In the genomic region with DNA sequence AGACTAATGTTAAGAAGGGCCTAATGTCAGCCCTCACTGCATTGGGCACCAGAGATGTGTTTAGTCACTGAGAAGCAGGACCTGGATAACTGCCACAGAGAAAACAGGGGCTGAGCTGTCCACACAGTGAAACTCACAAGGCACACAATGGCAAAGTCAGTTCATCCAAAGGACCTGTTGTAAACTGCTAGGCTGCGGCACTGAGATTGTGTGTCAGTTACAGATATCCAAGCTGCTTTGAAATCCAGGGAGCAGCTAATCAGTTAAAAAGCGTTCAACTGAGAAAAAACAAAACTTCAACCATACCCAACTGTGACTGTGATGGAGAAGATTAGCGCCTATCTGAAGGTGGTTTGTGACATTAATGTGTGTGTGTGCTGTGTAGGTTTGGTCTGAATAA, we compare ENCODE assay signal across 19 cellular contexts. TPM values are rescaled to one million over a fixed set of nuclear protein-coding genes. Genes with fewer than 3 reads are reported as not detected.
DNase-seq lines count a peak whose midpoint lies in the region; ATAC-seq and TF ChIP-seq lines count a peak whose summit lies in the region.
"Had no signal": no experiment of that assay in that cellular context is flagged by ENCODE, and none has a peak within 500 bp of the region (broad histone marks: within the 10 kb centered on the region; RNA-seq: fewer than 3 reads in every experiment).

No MANE protein-coding gene starts in this region.

- H3K36me3 Mint-ChIP-seq in dendritic cell treated with granulocyte-macrophage colony-stimulating factor and Interleukin-4, amounts not matched to agents 40 ng/mL and 50 ng/mL, for 4 days (ENCODE audit: low read depth), result no peaks in the 10 kb centered on the region
- H3K36me3 Mint-ChIP-seq in nephron progenitor cell (ENCODE audit: low read depth), result no peaks in the 10 kb centered on the region
- H3K36me3 Mint-ChIP-seq: brain had no signal

- no peak overlapping the region for H2AFZ ChIP-seq in GM23248

- intact Hi-C loops in dendritic cell treated with granulocyte-macrophage colony-stimulating factor and Interleukin-4, amounts not matched to agents 40 ng/mL and 50 ng/mL, for 4 days (cut with micrococcal nuclease), result loop anchor here (5.0 kb wide), 1 partner anchor 66 kb away; the partner anchor contains the start of gene TRAM2

- 99 to 100% methylated on average over 3 of the region's 3 CpGs for WGBS in GM23248 (ENCODE audit: low coverage in 1 of 2, low lambda C conversion rate in 2 of 2, missing lambda C conversion rate in 2 of 2), 2 experiments

- H3K79me2 ChIP-seq in GM23248 (ENCODE audit: insufficient read depth), result no peaks in the 10 kb centered on the region

- TF ChIP-seq CTCF in nephron progenitor cell (IDR thresholded peaks at IDR 0.05), result no peak

- H3K4me1 ChIP-seq in GM23248 (ENCODE audit: insufficient read depth), result peaks cover 15% of the 10 kb centered on the region
- no peaks in the 10 kb centered on the region for H3K4me1 ChIP-seq in effector memory CD4-positive, alpha-beta T cell (ENCODE audit: control insufficient read depth, insufficient read depth, low read length, poor library complexity, severe bottlenecking)
- H3K4me1 ChIP-seq: right lobe of liver had no signal

- no peak for ATAC-seq in HG02870 (IDR thresholded peaks at IDR 0.05; ENCODE audit: unreplicated experiment)
- ATAC-seq: activated T-cell treated with anti-CD3 and anti-CD28 coated beads, Interleukin-2, amount 50 U/mL, for 4 hours; lower lobe of right lung; right lobe of liver had no signal

- peaks cover 67% of the 10 kb centered on the region for H3K4me1 Mint-ChIP-seq in dendritic cell treated with granulocyte-macrophage colony-stimulating factor and Interleukin-4, amounts not matched to agents 40 ng/mL and 50 ng/mL, for 4 days (ENCODE audit: low read depth)
- H3K4me1 Mint-ChIP-seq in nephron progenitor cell, result peaks cover 47% of the 10 kb centered on the region

- H3K36me3 ChIP-seq in GM23248 (ENCODE audit: low read depth), result no peaks in the 10 kb centered on the region
- H3K36me3 ChIP-seq in effector memory CD4-positive, alpha-beta T cell (ENCODE audit: control insufficient read depth, insufficient read depth, low read length), result no peaks in the 10 kb centered on the region
- H3K36me3 ChIP-seq: BLaER1, lower lobe of right lung, right lobe of liver, suprapubic skin had no signal

- no peaks in the 10 kb centered on the region for H3K9me3 Mint-ChIP-seq in dendritic cell treated with granulocyte-macrophage colony-stimulating factor and Interleukin-4, amounts not matched to agents 40 ng/mL and 50 ng/mL, for 4 days
- H3K9me3 Mint-ChIP-seq in nephron progenitor cell, result peaks cover 5% of the 10 kb centered on the region
- H3K9me3 Mint-ChIP-seq: activated CD4-positive, alpha-beta T cell treated with anti-CD3 and anti-CD28 coated beads, Interleukin-2, amount 10 ng/mL, durations not matched to agents 7 days and 5 days; activated T-cell treated with anti-CD3 and anti-CD28 coated beads, Interleukin-2, amount 50 U/mL, for 4 hours; brain had no signal

- peaks cover 11% of the 10 kb centered on the region; the same call in 1 of the 2 replicates for H3F3A ChIP-seq in GM23248 (ENCODE audit: insufficient read depth)

- in situ Hi-C loops in GM23248 (cut with MboI), result no loop called here

- H4K20me1 ChIP-seq in GM23248 (ENCODE audit: insufficient read depth), result no peaks in the 10 kb centered on the region
- H4K20me1 ChIP-seq: BLaER1 had no signal

- peaks cover 7% of the 10 kb centered on the region for H3K27me3 Mint-ChIP-seq in dendritic cell treated with granulocyte-macrophage colony-stimulating factor and Interleukin-4, amounts not matched to agents 40 ng/mL and 50 ng/mL, for 4 days
- peaks cover 7% of the 10 kb centered on the region for H3K27me3 Mint-ChIP-seq in nephron progenitor cell (ENCODE audit: low read depth, poor library complexity)

- no peaks in the 10 kb centered on the region for H3K9me2 ChIP-seq in GM23248 (ENCODE audit: insufficient read depth)

- H3K9ac ChIP-seq in GM23248, result no peak overlapping the region
- H3K9ac ChIP-seq: BLaER1, KMS-11 had no signal

- H3K4me3 Mint-ChIP-seq in dendritic cell treated with granulocyte-macrophage colony-stimulating factor and Interleukin-4, amounts not matched to agents 40 ng/mL and 50 ng/mL, for 4 days, result no peak overlapping the region
- no peak overlapping the region for H3K4me3 Mint-ChIP-seq in nephron progenitor cell
- H3K4me3 Mint-ChIP-seq: activated CD4-positive, alpha-beta T cell treated with anti-CD3 and anti-CD28 coated beads, Interleukin-2, amount 10 ng/mL, durations not matched to agents 7 days and 5 days; activated T-cell treated with anti-CD3 and anti-CD28 coated beads, Interleukin-2, amount 50 U/mL, for 4 hours; brain had no signal

- H3K27me3 ChIP-seq in GM23248 (replicated peaks; ENCODE audit: insufficient read depth), result no peaks in the 10 kb centered on the region
- H3K27me3 ChIP-seq in effector memory CD4-positive, alpha-beta T cell (replicated peaks; ENCODE audit: control insufficient read depth, insufficient read depth, low read length, poor library complexity, severe bottlenecking), result no peaks in the 10 kb centered on the region
- H3K27me3 ChIP-seq: BLaER1, right lobe of liver had no signal

- H3K4me3 ChIP-seq in GM23248, result no peak overlapping the region
- H3K4me3 ChIP-seq in effector memory CD4-positive, alpha-beta T cell (ENCODE audit: insufficient read depth, low read depth, low read length, poor library complexity, severe bottlenecking), result no peak overlapping the region
- H3K4me3 ChIP-seq: BLaER1, lower lobe of right lung, right lobe of liver, suprapubic skin had no signal

- H3K27ac Mint-ChIP-seq in dendritic cell treated with granulocyte-macrophage colony-stimulating factor and Interleukin-4, amounts not matched to agents 40 ng/mL and 50 ng/mL, for 4 days, result peak overlapping the region; percentile 90
- H3K27ac Mint-ChIP-seq in nephron progenitor cell, result peak overlapping the region; percentile 39
- H3K27ac Mint-ChIP-seq: activated CD4-positive, alpha-beta T cell treated with anti-CD3 and anti-CD28 coated beads, Interleukin-2, amount 10 ng/mL, durations not matched to agents 7 days and 5 days had no signal

- no peaks in the 10 kb centered on the region for H3K9me3 ChIP-seq in GM23248 (ENCODE audit: low read depth)
- no peaks in the 10 kb centered on the region for H3K9me3 ChIP-seq in effector memory CD4-positive, alpha-beta T cell (ENCODE audit: control insufficient read depth, low read length)
- H3K9me3 ChIP-seq: lower lobe of right lung, right lobe of liver, suprapubic skin had no signal

- DNase-seq in GM23248, result peak; percentile 55
- peak; percentile 40 for DNase-seq in NCI-H1105 treated with DMSO at 0.1 percent for 48 hours (lab: John Stamatoyannopoulos, UW)
- DNase-seq in nephron progenitor cell, result no peak
- no peak for DNase-seq in NOMO-1 treated with DMSO at 0.1 percent for 48 hours (lab: John Stamatoyannopoulos, UW; ENCODE audit: unreplicated experiment)
- no peak for DNase-seq in MV-4-11 (lab: John Stamatoyannopoulos, UW)
- no peak for DNase-seq in effector memory CD4-positive, alpha-beta T cell
- DNase-seq: activated CD4-positive, alpha-beta T cell treated with anti-CD3 and anti-CD28 coated beads, Interleukin-2, amount 10 ng/mL, durations not matched to agents 7 days and 5 days; activated naive CD4-positive, alpha-beta T cell treated with Interleukin-2 at 50 U/mL for 16 hours; activated T-cell treated with anti-CD3 and anti-CD28 coated beads, Interleukin-2, amount 50 U/mL, for 4 hours; lower lobe of right lung; NCI-H187; right lobe of liver; stimulated activated CD4-positive, alpha-beta T cell treated with anti-CD3 and anti-CD28 coated beads, Interleukin-2, amount 100 ng/mL, for 48 hours had no signal

- H3K4me2 ChIP-seq in GM23248 (ENCODE audit: unreplicated experiment), result no peak overlapping the region
- H3K4me2 ChIP-seq: BLaER1, KMS-11 had no signal

- H3K27ac ChIP-seq in GM23248, result no peak overlapping the region
- H3K27ac ChIP-seq in effector memory CD4-positive, alpha-beta T cell (ENCODE audit: insufficient read depth, low read length, poor library complexity, severe bottlenecking), result no peak overlapping the region
- H3K27ac ChIP-seq: BLaER1, KMS-11, lower lobe of right lung, right lobe of liver, suprapubic skin had no signal

RNA-seq across cellular contexts. Expression of gene TMEM14A, which starts 27.8 kb away (rescaled TPM):
- 64.0 and 68.4 TPM in 2 replicates for total RNA-seq in GM23248 (2014; rRNA removed; shearing (Covaris generic))
- polyA plus RNA-seq in GM23248 (2016; fragmentation: Nextera tagmentation; extraction: Ambion mirVana), result 95.1 and 96.0 TPM in 2 replicates

Comparison
In these comparisons a context has a peak if more than half of its experiments do, and no peak if none do; other contexts are left out.
1. DNase-seq: peak in GM23248 (single experiment) and NCI-H1105 treated with DMSO at 0.1 percent for 48 hours (single experiment); none in nephron progenitor cell (single experiment), NOMO-1 treated with DMSO at 0.1 percent for 48 hours (single experiment), MV-4-11 (single experiment) and effector memory CD4-positive, alpha-beta T cell (0 of 3).